22 cellular contexts compared by ENCODE assay signal in genomic region chr2:86610871-86611270, GRCh38.
"Had no signal": no experiment of that assay in that cellular context is flagged by ENCODE, and none has a peak within 500 bp of the region (broad histone marks: within the 10 kb centered on the region; RNA-seq: fewer than 3 reads in every experiment).

No MANE protein-coding gene starts in this region.

- H3K27me3 ChIP-seq: gastroesophageal sphincter, pancreas, suprapubic skin, thyroid gland had no signal

- H3K4me1 Mint-ChIP-seq: nephron had no signal

- ATAC-seq: esophagus mucosa; gastroesophageal sphincter; left cardiac atrium; lower lobe of right lung; pancreas; right cardiac atrium; stimulated activated naive CD8-positive, alpha-beta T cell treated with anti-CD3 and anti-CD28 coated beads, Interleukin-15, Interleukin-2, amounts not matched to agents 100 U/mL and 50 U/mL, for 24 hours had no signal

- H3K27ac Mint-ChIP-seq: nephron, progenitor cell of endocrine pancreas, type B pancreatic cell had no signal

- H3K4me3 ChIP-seq: gastroesophageal sphincter, left ventricle myocardium inferior, lower lobe of right lung, pancreas, smooth muscle cell, suprapubic skin, thyroid gland had no signal

- H3K4me1 ChIP-seq: suprapubic skin, thyroid gland had no signal

- DNase-seq: cortex of kidney; effector memory CD4-positive, alpha-beta T cell; glutamatergic neuron; islet precursor cell; left cardiac atrium; left ventricle myocardium inferior; lower lobe of right lung; mesenchymal stem cell; midbrain; occipital lobe; pancreas; right cardiac atrium; stimulated activated CD4-positive, alpha-beta T cell treated with anti-CD3 and anti-CD28 coated beads, Interleukin-2, amount 100 ng/mL, for 48 hours; stimulated activated naive CD8-positive, alpha-beta T cell treated with anti-CD3 and anti-CD28 coated beads, Interleukin-15, Interleukin-2, amounts not matched to agents 100 U/mL and 50 U/mL, for 24 hours; thyroid gland had no signal

- H3K27ac ChIP-seq: gastroesophageal sphincter, left ventricle myocardium inferior, lower lobe of right lung, pancreas, suprapubic skin, thyroid gland had no signal

- H3K27me3 Mint-ChIP-seq: progenitor cell of endocrine pancreas, type B pancreatic cell had no signal

- H3K9me3 Mint-ChIP-seq: nephron, type B pancreatic cell had no signal

- H3K9me3 ChIP-seq: gastroesophageal sphincter, left ventricle myocardium inferior, lower lobe of right lung, pancreas, suprapubic skin, thyroid gland had no signal

- H3K4me3 Mint-ChIP-seq: nephron, type B pancreatic cell had no signal
